ENCODE assay signal across 28 cellular contexts in the genomic region with DNA sequence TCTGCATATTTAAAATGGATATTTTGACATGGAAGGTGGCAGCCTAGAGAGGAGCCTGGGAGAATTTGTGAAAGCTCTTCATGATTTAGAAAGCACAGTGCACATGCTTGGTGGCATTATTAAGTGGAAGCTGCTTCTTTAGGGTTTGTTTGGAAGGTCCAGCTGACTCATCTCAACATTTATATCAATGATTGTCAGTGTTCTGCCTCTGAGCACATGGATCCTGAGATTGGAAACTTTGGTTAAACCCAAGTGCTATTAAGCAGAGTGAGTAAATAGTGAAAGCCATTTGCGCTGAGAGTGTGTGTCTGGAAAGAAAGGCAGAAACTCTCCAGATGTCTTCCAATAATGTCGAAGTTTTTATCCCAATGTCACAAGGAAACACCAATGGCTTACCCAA. TPM values are rescaled to one million over a fixed set of nuclear protein-coding genes. Genes with fewer than 3 reads are reported as not detected.
"Had no signal": no experiment of that assay in that cellular context is flagged by ENCODE, and none has a peak within 500 bp of the region (broad histone marks: within the 10 kb centered on the region; RNA-seq: fewer than 3 reads in every experiment).

No MANE protein-coding gene starts in this region.

- H3K27ac Mint-ChIP-seq: activated CD4-positive, alpha-beta memory T cell treated with anti-CD3 and anti-CD28 coated beads, Interleukin-2, amount 10 ng/mL, durations not matched to agents 7 days and 5 days; activated CD4-positive, alpha-beta T cell treated with anti-CD3 and anti-CD28 coated beads for 36 hours; activated CD4-positive, alpha-beta T cell treated with anti-CD3 and anti-CD28 coated beads, Interleukin-2, amount 10 ng/mL, durations not matched to agents 24 days and 14 days; activated naive CD8-positive, alpha-beta T cell; activated T-cell treated with anti-CD3 and anti-CD28 coated beads, Interleukin-2, amount 50 U/mL, for 24 hours; activated T-cell treated with anti-CD3 and anti-CD28 coated beads, Interleukin-2, amount 50 U/mL, for 72 hours; effector memory CD8-positive, alpha-beta T cell; T-helper 17 cell; T-helper 2 cell treated with Interferon-gamma antibody and Interleukin-4, amounts not matched to agents 5 μg/mL and 100 μg/mL, for 36 hours had no signal

- ATAC-seq: activated CD4-positive, alpha-beta T cell treated with anti-CD3 and anti-CD28 coated beads for 36 hours; activated T-cell treated with anti-CD3 and anti-CD28 coated beads, Interleukin-2, amount 50 U/mL, for 72 hours; body of pancreas; effector memory CD8-positive, alpha-beta T cell; T-helper 17 cell had no signal

- H3K4me1 ChIP-seq: body of pancreas, esophagus squamous epithelium had no signal

- H3K36me3 ChIP-seq: esophagus squamous epithelium had no signal

- H3K27ac ChIP-seq: body of pancreas, esophagus squamous epithelium had no signal

- H3K4me3 ChIP-seq: body of pancreas, esophagus squamous epithelium had no signal

- H3K9me3 ChIP-seq: body of pancreas, esophagus squamous epithelium had no signal

- H3K36me3 Mint-ChIP-seq: activated naive CD8-positive, alpha-beta T cell had no signal

- DNase-seq: activated CD4-positive, alpha-beta memory T cell treated with anti-CD3 and anti-CD28 coated beads, Interleukin-2, amount 10 ng/mL, durations not matched to agents 7 days and 5 days; activated CD4-positive, alpha-beta T cell treated with anti-CD3 and anti-CD28 coated beads for 36 hours; activated CD4-positive, alpha-beta T cell treated with anti-CD3 and anti-CD28 coated beads, Interleukin-2, amount 10 ng/mL, durations not matched to agents 24 days and 14 days; activated CD4-positive, CD25-positive, alpha-beta regulatory T cell; activated CD4-positive, CD25-positive, alpha-beta regulatory T cell treated with anti-CD3 and anti-CD28 coated beads, Interleukin-2, amount 50 U/mL, for 72 hours; activated CD8-positive, alpha-beta memory T cell treated with anti-CD3 and anti-CD28 coated beads, Interleukin-2, amount 50 U/mL, for 48 hours; activated gamma-delta T cell; activated naive CD4-positive, alpha-beta T cell treated with anti-CD3 and anti-CD28 coated beads, Interleukin-2, amount 50 U/mL, for 16 hours; activated naive CD4-positive, alpha-beta T cell treated with Interleukin-2 at 50 U/mL for 16 hours; activated T-cell treated with anti-CD3 and anti-CD28 coated beads for 4 hours; activated T-cell treated with anti-CD3 and anti-CD28 coated beads, Interleukin-2, amount 50 U/mL, for 24 hours; activated T-cell treated with anti-CD3 and anti-CD28 coated beads, Interleukin-2, amount 50 U/mL, for 72 hours; amygdala; aorta; body of pancreas; caudate nucleus; cortex of kidney; dermis blood vessel endothelial cell; effector CD4-positive, alpha-beta T cell; effector memory CD8-positive, alpha-beta T cell; esophagus squamous epithelium; head of caudate nucleus; T-helper 1 cell; T-helper 17 cell; T1000 had no signal

- H3K27me3 ChIP-seq: body of pancreas had no signal

- H3K4me3 Mint-ChIP-seq: activated CD4-positive, alpha-beta memory T cell treated with anti-CD3 and anti-CD28 coated beads, Interleukin-2, amount 10 ng/mL, durations not matched to agents 7 days and 5 days; activated CD4-positive, alpha-beta T cell treated with anti-CD3 and anti-CD28 coated beads for 36 hours; activated CD4-positive, alpha-beta T cell treated with anti-CD3 and anti-CD28 coated beads, Interleukin-2, amount 10 ng/mL, durations not matched to agents 24 days and 14 days; activated naive CD8-positive, alpha-beta T cell; activated T-cell treated with anti-CD3 and anti-CD28 coated beads, Interleukin-2, amount 50 U/mL, for 24 hours; activated T-cell treated with anti-CD3 and anti-CD28 coated beads, Interleukin-2, amount 50 U/mL, for 72 hours; effector memory CD8-positive, alpha-beta T cell; T-helper 17 cell; T-helper 2 cell treated with Interferon-gamma antibody and Interleukin-4, amounts not matched to agents 5 μg/mL and 100 μg/mL, for 36 hours had no signal

- H3K9me3 Mint-ChIP-seq: activated CD4-positive, alpha-beta memory T cell treated with anti-CD3 and anti-CD28 coated beads, Interleukin-2, amount 10 ng/mL, durations not matched to agents 7 days and 5 days; activated CD4-positive, alpha-beta T cell treated with anti-CD3 and anti-CD28 coated beads, Interleukin-2, amount 10 ng/mL, durations not matched to agents 24 days and 14 days; activated T-cell treated with anti-CD3 and anti-CD28 coated beads, Interleukin-2, amount 50 U/mL, for 24 hours; activated T-cell treated with anti-CD3 and anti-CD28 coated beads, Interleukin-2, amount 50 U/mL, for 72 hours; effector memory CD8-positive, alpha-beta T cell; T-helper 2 cell treated with Interferon-gamma antibody and Interleukin-4, amounts not matched to agents 5 μg/mL and 100 μg/mL, for 36 hours had no signal

- H3K4me1 Mint-ChIP-seq: activated CD4-positive, alpha-beta memory T cell treated with anti-CD3 and anti-CD28 coated beads, Interleukin-2, amount 10 ng/mL, durations not matched to agents 7 days and 5 days; activated CD4-positive, alpha-beta T cell treated with anti-CD3 and anti-CD28 coated beads for 36 hours; activated CD4-positive, alpha-beta T cell treated with anti-CD3 and anti-CD28 coated beads, Interleukin-2, amount 10 ng/mL, durations not matched to agents 24 days and 14 days had no signal

RNA-seq across cellular contexts. Expression of a gene that starts 7.4 kb away (rescaled TPM):
- total RNA-seq: activated CD4-positive, alpha-beta memory T cell treated with anti-CD3 and anti-CD28 coated beads, Interleukin-2, amount 10 ng/mL, durations not matched to agents 7 days and 5 days; activated CD4-positive, alpha-beta T cell treated with anti-CD3 and anti-CD28 coated beads for 36 hours; activated CD4-positive, alpha-beta T cell treated with anti-CD3 and anti-CD28 coated beads, Interleukin-2, amount 10 ng/mL, durations not matched to agents 24 days and 14 days; activated T-cell treated with anti-CD3 and anti-CD28 coated beads, Interleukin-2, amount 50 U/mL, for 72 hours; chondrocyte; T-helper 17 cell had no signal
